9 cellular contexts compared by ENCODE assay signal in genomic region chr1:16725439-16726245, GRCh38. TPM values are rescaled to one million over a fixed set of nuclear protein-coding genes. Genes with fewer than 3 reads are reported as not detected.
DNase-seq lines count a peak whose midpoint lies in the region; ATAC-seq and TF ChIP-seq lines count a peak whose summit lies in the region.
"Not testable (repeated sequence)": the region's sequence is repeated elsewhere in the genome, so short reads cannot be mapped to it uniquely, and the experiment has no call there.
"Had no signal": no experiment of that assay in that cellular context is flagged by ENCODE, and none has a peak within 500 bp of the region (broad histone marks: within the 10 kb centered on the region; RNA-seq: fewer than 3 reads in every experiment).

No MANE protein-coding gene starts in this region.

- peaks cover 15% of the 10 kb centered on the region for H3K4me1 Mint-ChIP-seq in neural progenitor cell

- not testable (repeated sequence) for H3K9me2 ChIP-seq in Karpas-422 (replicated peaks; ENCODE audit: insufficient read depth, low read length)

- not testable (repeated sequence) for H3K36me3 Mint-ChIP-seq in neural progenitor cell

- not testable (repeated sequence) for H2AFZ ChIP-seq in Karpas-422 (ENCODE audit: low read length); neural progenitor cell (replicated peaks)

- H3K36me3 ChIP-seq in Karpas-422 (ENCODE audit: insufficient read depth, low read length); cardiac muscle cell; neural progenitor cell; stomach smooth muscle (ENCODE audit: control insufficient read depth in 2 of 2, insufficient read depth in 2 of 2, low read length in 2 of 2): not testable (repeated sequence)

- H3K4me3 ChIP-seq in Karpas-422 (ENCODE audit: low read length); cardiac muscle cell; neural progenitor cell; stomach smooth muscle (ENCODE audit: low read length in 2 of 2): not testable (repeated sequence)

- TF ChIP-seq CTCF in GM13976 (IDR thresholded peaks at IDR 0.05; ENCODE audit: borderline replicate concordance, control extremely low read depth, extremely low read depth, insufficient read depth, missing control alignments); cardiac muscle cell (IDR thresholded peaks at IDR 0.05; ENCODE audit: low read depth, low read length); neural progenitor cell (IDR thresholded peaks at IDR 0.05): not testable (repeated sequence)

- not testable (repeated sequence) for H3K27ac Mint-ChIP-seq in neural progenitor cell

- not testable (repeated sequence) for H3F3A ChIP-seq in neural progenitor cell (ENCODE audit: low read depth)

- H3K9me3 ChIP-seq in Karpas-422 (ENCODE audit: low read length); cardiac muscle cell (ENCODE audit: low read depth); neural progenitor cell (ENCODE audit: low read depth); stomach smooth muscle (ENCODE audit: control insufficient read depth in 2 of 2, low read length in 2 of 2): not testable (repeated sequence)

- not testable (repeated sequence) for H3K27ac ChIP-seq in Karpas-422 (ENCODE audit: low read length); neural progenitor cell
- H3K27ac ChIP-seq in cardiac muscle cell, result peak overlapping the region; percentile 14
- peak overlapping the region; percentile 67 for H3K27ac ChIP-seq in stomach smooth muscle (ENCODE audit: low read length)

- not testable (repeated sequence) for H3K9ac ChIP-seq in Karpas-422 (ENCODE audit: low read length); neural progenitor cell
- H3K9ac ChIP-seq in stomach smooth muscle (ENCODE audit: low read length in 2 of 2), result peak overlapping the region in 1 of 2 donors; percentile 6

- not testable (repeated sequence) for H3K79me2 ChIP-seq in Karpas-422 (ENCODE audit: low read length); neural progenitor cell (ENCODE audit: low read depth)

- in situ Hi-C loops in GM13976 (cut with MboI; ENCODE audit: low sequenced_read_pairs, unreplicated experiment), result not testable (repeated sequence)

- H4K20me1 ChIP-seq in Karpas-422 (ENCODE audit: insufficient read depth, low read depth, low read length); neural progenitor cell (ENCODE audit: low read depth): not testable (repeated sequence)

- H3K4me3 Mint-ChIP-seq in neural progenitor cell, result not testable (repeated sequence)

- H3K4me1 ChIP-seq in Karpas-422 (ENCODE audit: low read length), result peaks cover 28% of the 10 kb centered on the region
- H3K4me1 ChIP-seq in cardiac muscle cell (ENCODE audit: low read depth); neural progenitor cell: not testable (repeated sequence)
- peaks cover 19% of the 10 kb centered on the region for H3K4me1 ChIP-seq in stomach smooth muscle (ENCODE audit: control insufficient read depth, insufficient read depth, low read length)

- not testable (repeated sequence) for H3K4me2 ChIP-seq in Karpas-422 (ENCODE audit: low read depth, low read length, poor library complexity, severe bottlenecking); neural progenitor cell

- not testable (repeated sequence) for H3K27me3 Mint-ChIP-seq in neural progenitor cell (ENCODE audit: insufficient read depth, low read depth)

- DNase-seq in GM13976 (ENCODE audit: low spot score), result peak; percentile 33
- DNase-seq in Karpas-422, result peak; percentile 51
- peak; percentile 14 for DNase-seq in dedifferentiated amniotic fluid mesenchymal stem cell (ENCODE audit: extremely low spot score)
- peak in 1 of 2 donors; percentile 69 for DNase-seq in cardiac muscle cell (ENCODE audit: low read depth in 1 of 2, low spot score in 1 of 2)
- DNase-seq in neural progenitor cell (ENCODE audit: low spot score), result peak; percentile 2

- not testable (repeated sequence) for H3K9me3 Mint-ChIP-seq in neural progenitor cell

- H3K27me3 ChIP-seq in Karpas-422 (ENCODE audit: low read length); cardiac muscle cell; neural progenitor cell; stomach smooth muscle (ENCODE audit: control insufficient read depth in 1 of 2, insufficient read depth in 2 of 2, low read length in 2 of 2): not testable (repeated sequence)

- peak; percentile 57 for ATAC-seq in SK-N-SH treated with all-trans-retinoic acid at 6 μM for 48 hours

TF ChIP-seq in SK-N-SH treated with all-trans-retinoic acid at 6 μM for 48 hours, 23 proteins besides CTCF, POLR2A, EP300 and RAD21:
- TF ChIP-seq ISL1 (CRISPR knock-in tag; IDR thresholded peaks at IDR 0.05), result peak; percentile 41; the same call in 1 of the 2 replicates

RNA-seq across cellular contexts. Expression of gene RNU1-4, which starts 14.7 kb away (rescaled TPM):
- total RNA-seq in Karpas-422 (2014; rRNA removed; shearing (Covaris generic); ENCODE audit: low replicate concordance), result under 0.01 TPM in 2 replicates
- total RNA-seq in cardiac muscle cell, result under 0.01 TPM in 2 replicates
- 3.8 TPM in 1 of 2 replicates, not detected in the other for polyA plus RNA-seq in cardiac muscle cell
- under 0.01 TPM in 2 replicates for total RNA-seq in neural progenitor cell (ENCODE audit: low replicate concordance)
- total RNA-seq: GM23248, M059J had no signal
- polyA plus RNA-seq: GM23248 had no signal

RNA-seq across cellular contexts. Expression of gene RNU1-3, which starts 58.9 kb away (rescaled TPM):
- total RNA-seq in Karpas-422 (2014; rRNA removed; shearing (Covaris generic); ENCODE audit: low replicate concordance), result under 0.01 TPM in 2 replicates
- under 0.01 TPM in 2 replicates for total RNA-seq in cardiac muscle cell
- 3.8 TPM in 1 of 2 replicates, not detected in the other for polyA plus RNA-seq in cardiac muscle cell
- total RNA-seq in neural progenitor cell (ENCODE audit: low replicate concordance), result under 0.01 TPM in 2 replicates
- total RNA-seq: GM23248, M059J had no signal
- polyA plus RNA-seq: GM23248 had no signal
